ENCODE assay signal across 8 cellular contexts in genomic region chr10:624605-625334, GRCh38.
DNase-seq lines count a peak whose midpoint lies in the region; ATAC-seq and TF ChIP-seq lines count a peak whose summit lies in the region.

No MANE protein-coding gene starts in this region.

- TF ChIP-seq EP300 in tibial nerve (IDR thresholded peaks at IDR 0.05), result peak; percentile 94 to 99

- ATAC-seq in GM21390 (IDR thresholded peaks at IDR 0.05; ENCODE audit: unreplicated experiment), result no peak
- ATAC-seq in HG03097 (IDR thresholded peaks at IDR 0.05; ENCODE audit: low FRiP score, unreplicated experiment), result no peak

- H3K4me1 ChIP-seq in endocrine pancreas (ENCODE audit: control insufficient read depth, insufficient read depth, low read length) (no peaks in the 10 kb centered on the region), tibial nerve (peaks cover 3 to 83% (median 37%) of the 10 kb centered on the region in 4 donors)

- DNase-seq in Caki2 (ENCODE audit: low read depth) (peak; percentile 95), NCI-H69 (lab: John Stamatoyannopoulos, UW) (peak; percentile 92), medulla oblongata (ENCODE audit: extremely low spot score) (peak; percentile 93), tibial nerve (ENCODE audit: low spot score in 2 of 2) (peak; percentile 49 to 55), MG63 (no peak)

- TF ChIP-seq CTCF in tibial nerve (IDR thresholded peaks at IDR 0.05), result no peak

- in situ Hi-C loops in Caki2 (cut with HindIII; ENCODE audit: low pct_unique_long_range_greater_than_20kb, low sequenced_read_pairs), result no loop called here

- peak overlapping the region; percentile 81 to 96 (median 96) for H3K27ac ChIP-seq in tibial nerve

- no peaks in the 10 kb centered on the region for H3K36me3 ChIP-seq in endocrine pancreas (ENCODE audit: control insufficient read depth, insufficient read depth, low read length)
- no peaks in the 10 kb centered on the region for H3K36me3 ChIP-seq in tibial nerve
- H3K36me3 ChIP-seq in MG63, result no peaks in the 10 kb centered on the region

- 24 to 42% methylated on average over 20 to 28 of the region's 35 CpGs for WGBS in tibial nerve, 2 donors

- H3K27me3 ChIP-seq in endocrine pancreas (ENCODE audit: control insufficient read depth, insufficient read depth, low read length), result no peaks in the 10 kb centered on the region
- no peaks in the 10 kb centered on the region for H3K27me3 ChIP-seq in tibial nerve
- no peaks in the 10 kb centered on the region for H3K27me3 ChIP-seq in MG63

- H3K4me3 ChIP-seq in endocrine pancreas (ENCODE audit: control insufficient read depth, insufficient read depth, low read length) (no peak overlapping the region), tibial nerve (peak overlapping the region in 3 of 4 donors; percentile 9 to 33 (median 11)), MG63 (no peak overlapping the region)

- peak in 1 of 2 donors; percentile 26 for TF ChIP-seq POLR2A in tibial nerve (IDR thresholded peaks at IDR 0.05)

- H3K9me3 ChIP-seq in endocrine pancreas (ENCODE audit: control insufficient read depth, low read length) (no peaks in the 10 kb centered on the region), tibial nerve (no peaks in the 10 kb centered on the region), MG63 (no peaks in the 10 kb centered on the region)

- peak overlapping the region; percentile 10 for H3K9ac ChIP-seq in endocrine pancreas (ENCODE audit: control insufficient read depth, insufficient read depth, low read length)

Comparison
In these comparisons a context has a peak if more than half of its experiments do, and no peak if none do; other contexts are left out.
1. H3K4me3 ChIP-seq: peak in tibial nerve (3 of 4); none in endocrine pancreas (single experiment) and MG63 (single experiment).